In the genomic region with DNA sequence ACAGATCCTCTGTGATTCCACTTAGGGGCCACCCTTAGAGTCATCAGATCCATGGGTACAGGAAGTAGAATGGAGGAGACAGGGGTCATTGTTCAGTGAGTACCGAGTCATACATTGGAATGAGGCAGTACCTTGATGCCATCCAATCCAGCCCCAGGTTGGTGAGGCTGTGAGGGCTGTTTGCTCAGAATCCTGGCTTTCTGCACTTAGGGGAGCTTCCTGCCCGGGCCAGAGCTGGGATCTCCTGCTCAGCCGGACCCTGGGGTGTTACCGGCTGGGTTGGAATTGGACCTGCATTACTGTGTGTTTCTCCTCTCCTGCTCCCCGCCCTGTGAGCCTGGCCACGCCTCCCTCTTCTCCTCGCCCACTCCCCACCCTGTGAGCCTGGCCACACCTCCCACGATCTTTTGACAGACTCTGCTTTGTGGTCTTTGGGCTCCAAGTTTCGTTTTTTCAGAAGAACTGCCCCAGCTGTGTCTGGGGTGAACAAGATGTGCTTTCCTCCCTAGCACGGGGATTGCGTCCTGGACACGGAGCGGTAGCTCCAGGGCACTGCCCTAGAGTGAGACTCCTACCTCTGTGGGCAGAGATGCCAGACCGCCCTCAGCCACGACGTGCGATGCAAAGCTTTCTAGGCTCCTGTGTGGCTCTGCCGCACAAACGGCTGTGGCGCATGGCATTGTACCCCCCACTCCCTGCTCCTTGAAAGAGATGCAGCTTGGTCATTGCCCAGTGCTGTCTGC, we compare ENCODE assay signal across 8 cellular contexts. TPM values are rescaled to one million over a fixed set of nuclear protein-coding genes. Genes with fewer than 3 reads are reported as not detected.
A peak's percentile ranks its signal among the peaks of the same experiment; 100 is the strongest.
DNase-seq lines count a peak whose midpoint lies in the region; ATAC-seq and TF ChIP-seq lines count a peak whose summit lies in the region.

No MANE protein-coding gene starts in this region.

- peaks cover 83% of the 10 kb centered on the region for H3K36me3 Mint-ChIP-seq in dendritic cell treated with granulocyte-macrophage colony-stimulating factor and Interleukin-4, amounts not matched to agents 40 ng/mL and 50 ng/mL, for 4 days (ENCODE audit: low read depth)
- H3K36me3 Mint-ChIP-seq in nephron progenitor cell (ENCODE audit: low read depth), result peaks cover 42% of the 10 kb centered on the region

- H3K27me3 Mint-ChIP-seq in dendritic cell treated with granulocyte-macrophage colony-stimulating factor and Interleukin-4, amounts not matched to agents 40 ng/mL and 50 ng/mL, for 4 days, result no peaks in the 10 kb centered on the region
- peaks cover 3% of the 10 kb centered on the region for H3K27me3 Mint-ChIP-seq in nephron progenitor cell (ENCODE audit: low read depth, poor library complexity)

- H3K9me3 Mint-ChIP-seq in dendritic cell treated with granulocyte-macrophage colony-stimulating factor and Interleukin-4, amounts not matched to agents 40 ng/mL and 50 ng/mL, for 4 days, result no peaks in the 10 kb centered on the region
- H3K9me3 Mint-ChIP-seq in nephron progenitor cell, result no peaks in the 10 kb centered on the region

- peaks cover 32 to 62% (median 49%) of the 10 kb centered on the region in 4 donors for H3K4me1 ChIP-seq in transverse colon

- ATAC-seq in GM18868 (IDR thresholded peaks at IDR 0.05; ENCODE audit: unreplicated experiment) (peak; percentile 63), HG03175 (IDR thresholded peaks at IDR 0.05; ENCODE audit: unreplicated experiment) (peak; percentile 69)

- no peaks in the 10 kb centered on the region for H3K36me3 ChIP-seq in transverse colon

- in situ Hi-C loops in transverse colon (cut with MboI; ENCODE audit: low pct_ligation_motif_present in 1 of 4, low pct_unique_long_range_greater_than_20kb in 1 of 4, low sequenced_read_pairs in 3 of 4), result no loop called here

- H3K4me3 Mint-ChIP-seq in dendritic cell treated with granulocyte-macrophage colony-stimulating factor and Interleukin-4, amounts not matched to agents 40 ng/mL and 50 ng/mL, for 4 days, result no peak overlapping the region
- H3K4me3 Mint-ChIP-seq in nephron progenitor cell, result no peak overlapping the region

- intact Hi-C loops in dendritic cell treated with granulocyte-macrophage colony-stimulating factor and Interleukin-4, amounts not matched to agents 40 ng/mL and 50 ng/mL, for 4 days (cut with micrococcal nuclease), result no loop called here
- intact Hi-C loops in transverse colon (cut with DNase I; ENCODE audit: low total_unique reads), result no loop called here

- TF ChIP-seq CTCF in nephron progenitor cell (IDR thresholded peaks at IDR 0.05), result no peak
- no peak for TF ChIP-seq CTCF in transverse colon (IDR thresholded peaks at IDR 0.05)

- H3K27ac ChIP-seq in transverse colon, result peak overlapping the region; percentile 84 to 93 (median 90)

- H3K27ac Mint-ChIP-seq in dendritic cell treated with granulocyte-macrophage colony-stimulating factor and Interleukin-4, amounts not matched to agents 40 ng/mL and 50 ng/mL, for 4 days, result peak overlapping the region; percentile 79
- H3K27ac Mint-ChIP-seq in nephron progenitor cell, result peak overlapping the region; percentile 96

- no peaks in the 10 kb centered on the region for H3K27me3 ChIP-seq in transverse colon

- peak; percentile 57 for TF ChIP-seq POLR2A in transverse colon (IDR thresholded peaks at IDR 0.05)

- peaks cover 30% of the 10 kb centered on the region for H3K4me1 Mint-ChIP-seq in dendritic cell treated with granulocyte-macrophage colony-stimulating factor and Interleukin-4, amounts not matched to agents 40 ng/mL and 50 ng/mL, for 4 days (ENCODE audit: low read depth)
- peaks cover 5% of the 10 kb centered on the region for H3K4me1 Mint-ChIP-seq in nephron progenitor cell

- no peak for TF ChIP-seq EP300 in transverse colon (IDR thresholded peaks at IDR 0.05; ENCODE audit: low read depth)

- peak; percentile 66 for DNase-seq in activated CD4-positive, alpha-beta T cell treated with anti-CD3 and anti-CD28 coated beads for 24 hours (ENCODE audit: low read depth in 2 of 2)
- DNase-seq in nephron progenitor cell (no peak), transverse colon (peak; percentile 79), cortex of kidney (lab: John Stamatoyannopoulos, UW) (no peak), NCI-H1436 treated with DMSO at 0.1 percent for 48 hours (lab: John Stamatoyannopoulos, UW) (no peak)

- WGBS in transverse colon (ENCODE audit: low coverage in 1 of 2), 2 donors, result 14 to 24% methylated on average over 5 to 20 of the region's 20 CpGs

- no peaks in the 10 kb centered on the region for H3K9me3 ChIP-seq in transverse colon

- peak overlapping the region in 2 of 4 donors; percentile 2 to 21 for H3K4me3 ChIP-seq in transverse colon

RNA-seq across cellular contexts. Expression of gene TRAF2, which starts 15.4 kb away (rescaled TPM):
- 10 to 100 TPM; 12.5 to 60.6 (median 13.8) TPM for total RNA-seq in transverse colon

RNA-seq across cellular contexts. Expression of gene EDF1, which starts 35.6 kb away (rescaled TPM):
- total RNA-seq in transverse colon, result 100 to 1,000 TPM; 353 to 618 (median 555) TPM

RNA-seq across cellular contexts. Expression of gene FBXW5, which starts 42.9 kb away (rescaled TPM):
- total RNA-seq in transverse colon, result 100 to 1,000 TPM; 294 to 820 (median 446) TPM

RNA-seq across cellular contexts. Expression of gene C8G, which starts 43.4 kb away (rescaled TPM):
- 1 to 10 TPM in 3 of 4 donors, not detected in 1; 4.3 to 7.9 (median 6.4) TPM for total RNA-seq in transverse colon

RNA-seq across cellular contexts. Expression of gene MAMDC4, which starts 49.5 kb away (rescaled TPM):
- total RNA-seq in transverse colon, result 10 to 100 TPM; 11.4 to 52.5 (median 23.2) TPM

Comparison
In these comparisons a context has a peak if more than half of its experiments do, and no peak if none do; other contexts are left out.
1. DNase-seq: peak in activated CD4-positive, alpha-beta T cell treated with anti-CD3 and anti-CD28 coated beads for 24 hours (2 of 2) and transverse colon (single experiment); none in nephron progenitor cell (single experiment), cortex of kidney (single experiment) and NCI-H1436 treated with DMSO at 0.1 percent for 48 hours (single experiment).